In genomic region chr13:39884166-39884565, GRCh38 we compare ENCODE assay signal across 8 cellular contexts.
"Had no signal": no experiment of that assay in that cellular context is flagged by ENCODE, and none has a peak within 500 bp of the region (broad histone marks: within the 10 kb centered on the region; RNA-seq: fewer than 3 reads in every experiment).

No MANE protein-coding gene starts in this region.

- H3K4me3 Mint-ChIP-seq: GM23338, H9, HFFc6 had no signal

- H3K36me3 ChIP-seq: HAP-1 had no signal

- H3K4me1 ChIP-seq: HAP-1 had no signal

- H3K27ac Mint-ChIP-seq: GM23338, H9, HFFc6 had no signal

- H3K27ac ChIP-seq: GM23248 had no signal

- H3K4me3 ChIP-seq: GM23248, GM23338, HAP-1 had no signal

- DNase-seq: GM23248, GOT3, H7, H9, HCEC 1CT, HFFc6 had no signal

- H3K9ac ChIP-seq: GM23248 had no signal

- H3K4me1 Mint-ChIP-seq: GM23338, H9 had no signal
